ENCODE assay signal across 1 cellular context in the genomic region with DNA sequence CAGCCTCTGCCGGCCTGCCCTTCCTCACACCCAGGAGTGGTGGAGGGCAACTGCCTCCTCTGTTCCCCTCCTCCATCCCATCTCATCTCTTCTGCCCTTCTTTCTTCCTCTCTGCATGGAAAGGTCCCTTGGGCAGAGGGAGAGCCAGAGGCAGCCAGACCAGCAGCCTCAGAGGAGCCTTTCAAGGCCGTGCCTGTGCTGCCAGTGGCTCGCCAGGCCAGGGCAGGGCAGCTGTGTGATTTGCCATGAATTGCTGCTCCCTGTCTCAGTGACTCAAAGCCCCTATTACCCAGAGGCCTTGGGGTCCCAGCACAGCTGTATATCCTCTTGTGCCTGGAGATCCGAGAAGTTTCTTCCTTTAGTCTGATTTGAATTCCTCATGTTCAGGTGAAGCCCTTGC.
TF ChIP-seq lines count a peak whose summit lies in the region.

No MANE protein-coding gene starts in this region.

TF ChIP-seq in HepG2, 621 proteins besides CTCF, POLR2A, EP300 and RAD21 (continued from another document):
- TF ChIP-seq ZNF839 (CRISPR knock-in tag; IDR thresholded peaks at IDR 0.05; ENCODE audit: borderline replicate concordance) (no peak), ZNF607 (CRISPR knock-in tag; IDR thresholded peaks at IDR 0.05; ENCODE audit: borderline replicate concordance) (no peak), ZNF567 (CRISPR knock-in tag; IDR thresholded peaks at IDR 0.05; ENCODE audit: borderline replicate concordance) (no peak), ZNF441 (CRISPR knock-in tag; IDR thresholded peaks at IDR 0.05; ENCODE audit: borderline replicate concordance) (no peak), KAT7 (CRISPR knock-in tag; IDR thresholded peaks at IDR 0.05; ENCODE audit: borderline replicate concordance) (no peak), ZNF496 (CRISPR knock-in tag; IDR thresholded peaks at IDR 0.05; ENCODE audit: insufficient replicate concordance) (no peak), ZNF235 (CRISPR knock-in tag; IDR thresholded peaks at IDR 0.05; ENCODE audit: borderline replicate concordance) (no peak), ZNF260 (CRISPR knock-in tag; IDR thresholded peaks at IDR 0.05; ENCODE audit: borderline replicate concordance, low read depth) (no peak), ZNF674 (CRISPR knock-in tag; IDR thresholded peaks at IDR 0.05; ENCODE audit: low read depth) (no peak), RARA (CRISPR knock-in tag; IDR thresholded peaks at IDR 0.05) (no peak), NCOA5 (CRISPR knock-in tag; IDR thresholded peaks at IDR 0.05) (no peak), SYNCRIP (IDR thresholded peaks at IDR 0.05; ENCODE audit: insufficient read depth, low read depth, low read length) (no peak)
- TF ChIP-seq, protein P1, sequence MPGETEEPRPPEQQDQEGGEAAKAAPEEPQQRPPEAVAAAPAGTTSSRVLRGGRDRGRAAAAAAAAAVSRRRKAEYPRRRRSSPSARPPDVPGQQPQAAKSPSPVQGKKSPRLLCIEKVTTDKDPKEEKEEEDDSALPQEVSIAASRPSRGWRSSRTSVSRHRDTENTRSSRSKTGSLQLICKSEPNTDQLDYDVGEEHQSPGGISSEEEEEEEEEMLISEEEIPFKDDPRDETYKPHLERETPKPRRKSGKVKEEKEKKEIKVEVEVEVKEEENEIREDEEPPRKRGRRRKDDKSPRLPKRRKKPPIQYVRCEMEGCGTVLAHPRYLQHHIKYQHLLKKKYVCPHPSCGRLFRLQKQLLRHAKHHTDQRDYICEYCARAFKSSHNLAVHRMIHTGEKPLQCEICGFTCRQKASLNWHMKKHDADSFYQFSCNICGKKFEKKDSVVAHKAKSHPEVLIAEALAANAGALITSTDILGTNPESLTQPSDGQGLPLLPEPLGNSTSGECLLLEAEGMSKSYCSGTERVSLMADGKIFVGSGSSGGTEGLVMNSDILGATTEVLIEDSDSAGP (CRISPR knock-in tag; IDR thresholded peaks at IDR 0.05; ENCODE audit: borderline replicate concordance): no peak
- TF ChIP-seq, protein P2, sequence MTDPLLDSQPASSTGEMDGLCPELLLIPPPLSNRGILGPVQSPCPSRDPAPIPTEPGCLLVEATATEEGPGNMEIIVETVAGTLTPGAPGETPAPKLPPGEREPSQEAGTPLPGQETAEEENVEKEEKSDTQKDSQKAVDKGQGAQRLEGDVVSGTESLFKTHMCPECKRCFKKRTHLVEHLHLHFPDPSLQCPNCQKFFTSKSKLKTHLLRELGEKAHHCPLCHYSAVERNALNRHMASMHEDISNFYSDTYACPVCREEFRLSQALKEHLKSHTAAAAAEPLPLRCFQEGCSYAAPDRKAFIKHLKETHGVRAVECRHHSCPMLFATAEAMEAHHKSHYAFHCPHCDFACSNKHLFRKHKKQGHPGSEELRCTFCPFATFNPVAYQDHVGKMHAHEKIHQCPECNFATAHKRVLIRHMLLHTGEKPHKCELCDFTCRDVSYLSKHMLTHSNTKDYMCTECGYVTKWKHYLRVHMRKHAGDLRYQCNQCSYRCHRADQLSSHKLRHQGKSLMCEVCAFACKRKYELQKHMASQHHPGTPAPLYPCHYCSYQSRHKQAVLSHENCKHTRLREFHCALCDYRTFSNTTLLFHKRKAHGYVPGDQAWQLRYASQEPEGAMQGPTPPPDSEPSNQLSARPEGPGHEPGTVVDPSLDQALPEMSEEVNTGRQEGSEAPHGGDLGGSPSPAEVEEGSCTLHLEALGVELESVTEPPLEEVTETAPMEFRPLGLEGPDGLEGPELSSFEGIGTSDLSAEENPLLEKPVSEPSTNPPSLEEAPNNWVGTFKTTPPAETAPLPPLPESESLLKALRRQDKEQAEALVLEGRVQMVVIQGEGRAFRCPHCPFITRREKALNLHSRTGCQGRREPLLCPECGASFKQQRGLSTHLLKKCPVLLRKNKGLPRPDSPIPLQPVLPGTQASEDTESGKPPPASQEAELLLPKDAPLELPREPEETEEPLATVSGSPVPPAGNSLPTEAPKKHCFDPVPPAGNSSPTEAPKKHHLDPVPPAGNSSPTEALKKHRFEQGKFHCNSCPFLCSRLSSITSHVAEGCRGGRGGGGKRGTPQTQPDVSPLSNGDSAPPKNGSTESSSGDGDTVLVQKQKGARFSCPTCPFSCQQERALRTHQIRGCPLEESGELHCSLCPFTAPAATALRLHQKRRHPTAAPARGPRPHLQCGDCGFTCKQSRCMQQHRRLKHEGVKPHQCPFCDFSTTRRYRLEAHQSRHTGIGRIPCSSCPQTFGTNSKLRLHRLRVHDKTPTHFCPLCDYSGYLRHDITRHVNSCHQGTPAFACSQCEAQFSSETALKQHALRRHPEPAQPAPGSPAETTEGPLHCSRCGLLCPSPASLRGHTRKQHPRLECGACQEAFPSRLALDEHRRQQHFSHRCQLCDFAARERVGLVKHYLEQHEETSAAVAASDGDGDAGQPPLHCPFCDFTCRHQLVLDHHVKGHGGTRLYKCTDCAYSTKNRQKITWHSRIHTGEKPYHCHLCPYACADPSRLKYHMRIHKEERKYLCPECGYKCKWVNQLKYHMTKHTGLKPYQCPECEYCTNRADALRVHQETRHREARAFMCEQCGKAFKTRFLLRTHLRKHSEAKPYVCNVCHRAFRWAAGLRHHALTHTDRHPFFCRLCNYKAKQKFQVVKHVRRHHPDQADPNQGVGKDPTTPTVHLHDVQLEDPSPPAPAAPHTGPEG (CRISPR knock-in tag; IDR thresholded peaks at IDR 0.05): no peak
- TF ChIP-seq, protein P3, sequence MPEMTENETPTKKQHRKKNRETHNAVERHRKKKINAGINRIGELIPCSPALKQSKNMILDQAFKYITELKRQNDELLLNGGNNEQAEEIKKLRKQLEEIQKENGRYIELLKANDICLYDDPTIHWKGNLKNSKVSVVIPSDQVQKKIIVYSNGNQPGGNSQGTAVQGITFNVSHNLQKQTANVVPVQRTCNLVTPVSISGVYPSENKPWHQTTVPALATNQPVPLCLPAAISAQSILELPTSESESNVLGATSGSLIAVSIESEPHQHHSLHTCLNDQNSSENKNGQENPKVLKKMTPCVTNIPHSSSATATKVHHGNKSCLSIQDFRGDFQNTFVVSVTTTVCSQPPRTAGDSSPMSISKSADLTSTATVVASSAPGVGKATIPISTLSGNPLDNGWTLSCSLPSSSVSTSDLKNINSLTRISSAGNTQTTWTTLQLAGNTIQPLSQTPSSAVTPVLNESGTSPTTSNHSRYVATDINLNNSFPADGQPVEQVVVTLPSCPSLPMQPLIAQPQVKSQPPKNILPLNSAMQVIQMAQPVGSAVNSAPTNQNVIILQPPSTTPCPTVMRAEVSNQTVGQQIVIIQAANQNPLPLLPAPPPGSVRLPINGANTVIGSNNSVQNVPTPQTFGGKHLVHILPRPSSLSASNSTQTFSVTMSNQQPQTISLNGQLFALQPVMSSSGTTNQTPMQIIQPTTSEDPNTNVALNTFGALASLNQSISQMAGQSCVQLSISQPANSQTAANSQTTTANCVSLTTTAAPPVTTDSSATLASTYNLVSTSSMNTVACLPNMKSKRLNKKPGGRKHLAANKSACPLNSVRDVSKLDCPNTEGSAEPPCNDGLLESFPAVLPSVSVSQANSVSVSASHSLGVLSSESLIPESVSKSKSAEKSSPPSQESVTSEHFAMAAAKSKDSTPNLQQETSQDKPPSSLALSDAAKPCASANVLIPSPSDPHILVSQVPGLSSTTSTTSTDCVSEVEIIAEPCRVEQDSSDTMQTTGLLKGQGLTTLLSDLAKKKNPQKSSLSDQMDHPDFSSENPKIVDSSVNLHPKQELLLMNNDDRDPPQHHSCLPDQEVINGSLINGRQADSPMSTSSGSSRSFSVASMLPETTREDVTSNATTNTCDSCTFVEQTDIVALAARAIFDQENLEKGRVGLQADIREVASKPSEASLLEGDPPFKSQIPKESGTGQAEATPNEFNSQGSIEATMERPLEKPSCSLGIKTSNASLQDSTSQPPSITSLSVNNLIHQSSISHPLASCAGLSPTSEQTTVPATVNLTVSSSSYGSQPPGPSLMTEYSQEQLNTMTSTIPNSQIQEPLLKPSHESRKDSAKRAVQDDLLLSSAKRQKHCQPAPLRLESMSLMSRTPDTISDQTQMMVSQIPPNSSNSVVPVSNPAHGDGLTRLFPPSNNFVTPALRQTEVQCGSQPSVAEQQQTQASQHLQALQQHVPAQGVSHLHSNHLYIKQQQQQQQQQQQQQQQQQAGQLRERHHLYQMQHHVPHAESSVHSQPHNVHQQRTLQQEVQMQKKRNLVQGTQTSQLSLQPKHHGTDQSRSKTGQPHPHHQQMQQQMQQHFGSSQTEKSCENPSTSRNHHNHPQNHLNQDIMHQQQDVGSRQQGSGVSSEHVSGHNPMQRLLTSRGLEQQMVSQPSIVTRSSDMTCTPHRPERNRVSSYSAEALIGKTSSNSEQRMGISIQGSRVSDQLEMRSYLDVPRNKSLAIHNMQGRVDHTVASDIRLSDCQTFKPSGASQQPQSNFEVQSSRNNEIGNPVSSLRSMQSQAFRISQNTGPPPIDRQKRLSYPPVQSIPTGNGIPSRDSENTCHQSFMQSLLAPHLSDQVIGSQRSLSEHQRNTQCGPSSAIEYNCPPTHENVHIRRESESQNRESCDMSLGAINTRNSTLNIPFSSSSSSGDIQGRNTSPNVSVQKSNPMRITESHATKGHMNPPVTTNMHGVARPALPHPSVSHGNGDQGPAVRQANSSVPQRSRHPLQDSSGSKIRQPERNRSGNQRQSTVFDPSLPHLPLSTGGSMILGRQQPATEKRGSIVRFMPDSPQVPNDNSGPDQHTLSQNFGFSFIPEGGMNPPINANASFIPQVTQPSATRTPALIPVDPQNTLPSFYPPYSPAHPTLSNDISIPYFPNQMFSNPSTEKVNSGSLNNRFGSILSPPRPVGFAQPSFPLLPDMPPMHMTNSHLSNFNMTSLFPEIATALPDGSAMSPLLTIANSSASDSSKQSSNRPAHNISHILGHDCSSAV (CRISPR knock-in tag; IDR thresholded peaks at IDR 0.05; ENCODE audit: borderline replicate concordance): no peak
- TF ChIP-seq, protein P4, sequence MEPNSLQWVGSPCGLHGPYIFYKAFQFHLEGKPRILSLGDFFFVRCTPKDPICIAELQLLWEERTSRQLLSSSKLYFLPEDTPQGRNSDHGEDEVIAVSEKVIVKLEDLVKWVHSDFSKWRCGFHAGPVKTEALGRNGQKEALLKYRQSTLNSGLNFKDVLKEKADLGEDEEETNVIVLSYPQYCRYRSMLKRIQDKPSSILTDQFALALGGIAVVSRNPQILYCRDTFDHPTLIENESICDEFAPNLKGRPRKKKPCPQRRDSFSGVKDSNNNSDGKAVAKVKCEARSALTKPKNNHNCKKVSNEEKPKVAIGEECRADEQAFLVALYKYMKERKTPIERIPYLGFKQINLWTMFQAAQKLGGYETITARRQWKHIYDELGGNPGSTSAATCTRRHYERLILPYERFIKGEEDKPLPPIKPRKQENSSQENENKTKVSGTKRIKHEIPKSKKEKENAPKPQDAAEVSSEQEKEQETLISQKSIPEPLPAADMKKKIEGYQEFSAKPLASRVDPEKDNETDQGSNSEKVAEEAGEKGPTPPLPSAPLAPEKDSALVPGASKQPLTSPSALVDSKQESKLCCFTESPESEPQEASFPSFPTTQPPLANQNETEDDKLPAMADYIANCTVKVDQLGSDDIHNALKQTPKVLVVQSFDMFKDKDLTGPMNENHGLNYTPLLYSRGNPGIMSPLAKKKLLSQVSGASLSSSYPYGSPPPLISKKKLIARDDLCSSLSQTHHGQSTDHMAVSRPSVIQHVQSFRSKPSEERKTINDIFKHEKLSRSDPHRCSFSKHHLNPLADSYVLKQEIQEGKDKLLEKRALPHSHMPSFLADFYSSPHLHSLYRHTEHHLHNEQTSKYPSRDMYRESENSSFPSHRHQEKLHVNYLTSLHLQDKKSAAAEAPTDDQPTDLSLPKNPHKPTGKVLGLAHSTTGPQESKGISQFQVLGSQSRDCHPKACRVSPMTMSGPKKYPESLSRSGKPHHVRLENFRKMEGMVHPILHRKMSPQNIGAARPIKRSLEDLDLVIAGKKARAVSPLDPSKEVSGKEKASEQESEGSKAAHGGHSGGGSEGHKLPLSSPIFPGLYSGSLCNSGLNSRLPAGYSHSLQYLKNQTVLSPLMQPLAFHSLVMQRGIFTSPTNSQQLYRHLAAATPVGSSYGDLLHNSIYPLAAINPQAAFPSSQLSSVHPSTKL (CRISPR knock-in tag; IDR thresholded peaks at IDR 0.05): no peak
- TF ChIP-seq, protein P5, sequence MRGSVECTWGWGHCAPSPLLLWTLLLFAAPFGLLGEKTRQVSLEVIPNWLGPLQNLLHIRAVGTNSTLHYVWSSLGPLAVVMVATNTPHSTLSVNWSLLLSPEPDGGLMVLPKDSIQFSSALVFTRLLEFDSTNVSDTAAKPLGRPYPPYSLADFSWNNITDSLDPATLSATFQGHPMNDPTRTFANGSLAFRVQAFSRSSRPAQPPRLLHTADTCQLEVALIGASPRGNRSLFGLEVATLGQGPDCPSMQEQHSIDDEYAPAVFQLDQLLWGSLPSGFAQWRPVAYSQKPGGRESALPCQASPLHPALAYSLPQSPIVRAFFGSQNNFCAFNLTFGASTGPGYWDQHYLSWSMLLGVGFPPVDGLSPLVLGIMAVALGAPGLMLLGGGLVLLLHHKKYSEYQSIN (CRISPR knock-in tag; IDR thresholded peaks at IDR 0.05; ENCODE audit: borderline replicate concordance): no peak
- TF ChIP-seq, protein P6, sequence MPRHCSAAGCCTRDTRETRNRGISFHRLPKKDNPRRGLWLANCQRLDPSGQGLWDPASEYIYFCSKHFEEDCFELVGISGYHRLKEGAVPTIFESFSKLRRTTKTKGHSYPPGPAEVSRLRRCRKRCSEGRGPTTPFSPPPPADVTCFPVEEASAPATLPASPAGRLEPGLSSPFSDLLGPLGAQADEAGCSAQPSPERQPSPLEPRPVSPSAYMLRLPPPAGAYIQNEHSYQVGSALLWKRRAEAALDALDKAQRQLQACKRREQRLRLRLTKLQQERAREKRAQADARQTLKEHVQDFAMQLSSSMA (CRISPR knock-in tag; IDR thresholded peaks at IDR 0.05): no peak
